14 cellular contexts compared by ENCODE assay signal in the genomic region with DNA sequence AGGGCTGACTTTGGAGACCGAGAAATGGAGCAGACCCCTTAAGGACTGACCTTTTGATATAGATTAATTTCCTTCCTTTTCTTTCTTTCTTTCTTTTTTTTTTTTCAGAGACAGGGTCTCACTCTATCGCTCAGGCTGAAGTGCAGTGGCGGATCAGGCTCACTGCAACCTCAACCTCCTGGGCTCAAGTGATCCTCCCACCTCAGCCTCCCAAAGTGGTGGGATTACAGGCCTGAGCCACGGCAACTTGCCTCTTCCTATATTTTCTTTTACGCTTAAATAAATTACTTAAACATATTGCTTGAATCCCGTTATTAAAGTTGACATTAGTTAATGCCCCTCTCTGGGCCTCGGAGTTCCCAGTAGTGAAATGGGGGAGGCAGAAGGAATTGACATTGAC. TPM values are rescaled to one million over a fixed set of nuclear protein-coding genes. Genes with fewer than 3 reads are reported as not detected.
DNase-seq lines count a peak whose midpoint lies in the region; ATAC-seq and TF ChIP-seq lines count a peak whose summit lies in the region.
"Had no signal": no experiment of that assay in that cellular context is flagged by ENCODE, and none has a peak within 500 bp of the region (broad histone marks: within the 10 kb centered on the region; RNA-seq: fewer than 3 reads in every experiment).

No MANE protein-coding gene starts in this region.

- intact Hi-C loops in upper lobe of right lung (cut with DNase I), result no loop called here

- TF ChIP-seq CTCF in epithelial cell of proximal tubule (conservative IDR thresholded peaks at IDR 0.05; ENCODE audit: low read depth, low read length) (no peak), upper lobe of right lung (IDR thresholded peaks at IDR 0.05) (no peak), chondrocyte (IDR thresholded peaks at IDR 0.05) (no peak)

- no peak overlapping the region for H3K27ac Mint-ChIP-seq in chondrocyte (ENCODE audit: unreplicated experiment)
- H3K27ac Mint-ChIP-seq: stimulated activated naive CD8-positive, alpha-beta T cell treated with anti-CD3 and anti-CD28 coated beads, Interleukin-15, Interleukin-2, amounts not matched to agents 100 ng/mL and 50 ng/mL, for 24 hours; T-helper 17 cell had no signal

- peaks cover 16% of the 10 kb centered on the region for H3K4me1 Mint-ChIP-seq in chondrocyte (ENCODE audit: low read depth)
- H3K4me1 Mint-ChIP-seq: central memory CD8-positive, alpha-beta T cell had no signal

- no peaks in the 10 kb centered on the region for H3K9me3 Mint-ChIP-seq in chondrocyte (ENCODE audit: low read depth)
- H3K9me3 Mint-ChIP-seq: central memory CD8-positive, alpha-beta T cell had no signal

- peaks cover 21% of the 10 kb centered on the region for H3K4me1 ChIP-seq in mucosa of stomach (ENCODE audit: control insufficient read depth, insufficient read depth, low read length)
- no peaks in the 10 kb centered on the region for H3K4me1 ChIP-seq in upper lobe of right lung

- DNase-seq in NCI-H510A treated with DMSO at 0.1 percent for 48 hours (lab: John Stamatoyannopoulos, UW) (peak; percentile 40), NCI-H510A (lab: John Stamatoyannopoulos, UW) (no peak), epithelial cell of proximal tubule (ENCODE audit: low read depth) (no peak), upper lobe of right lung (no peak), H4 (ENCODE audit: low spot score) (no peak), chondrocyte (ENCODE audit: low spot score) (no peak)
- no peak for DNase-seq in activated CD4-positive, alpha-beta T cell treated with anti-CD3 and anti-CD28 coated beads, Interleukin-2, amount 50 U/mL, for 1 hour
- DNase-seq: activated T-cell treated with anti-CD3 and anti-CD28 coated beads, Interleukin-2, amount 50 U/mL, for 1 hour; stimulated activated CD4-positive, alpha-beta T cell treated with anti-CD3 and anti-CD28 coated beads, Interleukin-12 subunit alpha, Interleukin-12 subunit beta, amount 100 ng/mL, for 4 hours; T-helper 17 cell had no signal

- peak overlapping the region; percentile 72 for H3K27ac ChIP-seq in upper lobe of right lung
- H3K27ac ChIP-seq: KMS-11 had no signal

- H3K9ac ChIP-seq in mucosa of stomach (ENCODE audit: low read length), result peak overlapping the region; percentile 86
- H3K9ac ChIP-seq: KMS-11 had no signal

- H3K4me3 ChIP-seq in epithelial cell of proximal tubule (ENCODE audit: low read depth, low read length), result peak overlapping the region; percentile 68
- H3K4me3 ChIP-seq in mucosa of stomach (ENCODE audit: low read length), result peak overlapping the region; percentile 48
- H3K4me3 ChIP-seq in upper lobe of right lung, result peak overlapping the region; percentile 58

- no peaks in the 10 kb centered on the region for H3K36me3 Mint-ChIP-seq in chondrocyte (ENCODE audit: low read depth)

- no peak for ATAC-seq in upper lobe of right lung
- ATAC-seq: T-helper 17 cell had no signal

- H3K27me3 ChIP-seq in mucosa of stomach (ENCODE audit: control insufficient read depth, insufficient read depth, low read length), result no peaks in the 10 kb centered on the region
- H3K27me3 ChIP-seq in upper lobe of right lung, result no peaks in the 10 kb centered on the region

- no peaks in the 10 kb centered on the region for H3K9me3 ChIP-seq in mucosa of stomach (ENCODE audit: control insufficient read depth, low read length)
- H3K9me3 ChIP-seq in upper lobe of right lung, result no peaks in the 10 kb centered on the region

- H3K36me3 ChIP-seq in mucosa of stomach (ENCODE audit: control insufficient read depth, insufficient read depth, low read length), result no peaks in the 10 kb centered on the region
- no peaks in the 10 kb centered on the region for H3K36me3 ChIP-seq in upper lobe of right lung

- H3K4me3 Mint-ChIP-seq in chondrocyte (ENCODE audit: unreplicated experiment), result no peak overlapping the region
- H3K4me3 Mint-ChIP-seq: central memory CD8-positive, alpha-beta T cell; stimulated activated naive CD8-positive, alpha-beta T cell treated with anti-CD3 and anti-CD28 coated beads, Interleukin-15, Interleukin-2, amounts not matched to agents 100 ng/mL and 50 ng/mL, for 24 hours had no signal

- H3K27me3 Mint-ChIP-seq in chondrocyte (ENCODE audit: low read depth), result peaks cover 2% of the 10 kb centered on the region

RNA-seq across cellular contexts. Expression of a gene that starts 0.3 kb away (rescaled TPM):
- total RNA-seq in epithelial cell of proximal tubule (8.5 and 26.8 TPM in 2 replicates), upper lobe of right lung (13.6 TPM), chondrocyte (0.36 to 0.48 TPM (median 0.47 TPM) in 3 replicates)
- 0.77 TPM in 1 of 2 replicates, not detected in the other for total RNA-seq in H4 (2014; rRNA removed; shearing (Covaris generic))

RNA-seq across cellular contexts. Expression of a gene that starts 29.0 kb away (rescaled TPM):
- 15.3 and 24.5 TPM in 2 replicates for total RNA-seq in epithelial cell of proximal tubule
- total RNA-seq in upper lobe of right lung, result 35.9 TPM
- total RNA-seq in H4 (2014; rRNA removed; shearing (Covaris generic)), result 26.5 and 28.2 TPM in 2 replicates
- 26.9 to 34.1 TPM (median 27.8 TPM) in 3 replicates for total RNA-seq in chondrocyte

RNA-seq across cellular contexts. Expression of a gene that starts 40.2 kb away (rescaled TPM):
- total RNA-seq in epithelial cell of proximal tubule, result not detected in 2 replicates
- not detected for total RNA-seq in upper lobe of right lung
- not detected in 2 replicates for total RNA-seq in H4 (2014; rRNA removed; shearing (Covaris generic))
- not detected in 3 replicates for total RNA-seq in chondrocyte
- total RNA-seq: T-helper 17 cell had no signal

RNA-seq across cellular contexts. Expression of a gene that starts 56.2 kb away (rescaled TPM):
- total RNA-seq in epithelial cell of proximal tubule, result 159 and 164 TPM in 2 replicates
- 140 TPM for total RNA-seq in upper lobe of right lung
- total RNA-seq in H4 (2014; rRNA removed; shearing (Covaris generic)), result 121 and 127 TPM in 2 replicates
- total RNA-seq in chondrocyte, result 172 to 185 TPM (median 175 TPM) in 3 replicates
